In the genomic region with DNA sequence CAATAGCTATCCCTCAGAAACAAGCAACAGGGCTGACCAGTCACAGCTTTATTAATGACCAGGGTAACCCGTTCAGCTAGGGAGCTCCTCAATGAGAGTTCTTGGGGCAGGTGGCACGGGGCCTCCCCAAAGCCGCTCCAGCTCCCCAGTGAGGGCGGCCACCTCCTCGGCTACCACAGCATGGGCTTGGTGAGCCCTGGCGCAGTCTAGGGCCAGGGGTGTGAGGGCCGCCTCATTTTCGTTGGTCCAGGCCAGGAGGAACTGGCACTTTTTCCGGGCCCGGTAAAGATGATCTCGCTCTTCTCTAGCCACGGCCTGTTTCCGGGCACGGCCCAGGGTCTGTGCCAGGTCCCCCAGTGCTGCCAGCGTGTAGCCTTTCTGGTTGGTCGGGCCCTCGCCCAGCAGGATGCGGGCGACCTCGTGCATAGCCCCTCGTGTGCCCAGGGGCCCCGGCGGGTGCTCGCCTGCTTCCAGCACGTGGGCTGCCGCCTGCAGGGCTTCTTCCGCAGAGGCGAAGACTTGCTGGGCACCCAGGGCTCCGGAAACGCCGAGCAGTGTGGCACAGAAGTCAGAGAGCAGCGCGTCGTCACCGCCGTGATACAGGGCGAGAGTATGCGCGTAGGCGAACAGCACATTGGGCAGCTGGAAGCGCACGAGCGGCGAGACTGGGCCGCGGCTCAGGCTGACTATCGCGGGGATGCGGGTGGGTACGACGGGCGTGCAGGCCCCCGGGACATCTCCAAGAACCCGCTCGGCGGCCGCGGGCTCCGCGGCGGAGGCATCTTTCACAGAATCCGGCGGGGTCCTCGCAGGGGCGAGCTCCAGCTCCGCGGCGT, we compare ENCODE assay signal across 8 cellular contexts. TPM values are rescaled to one million over a fixed set of nuclear protein-coding genes. Genes with fewer than 3 reads are reported as not detected.
DNase-seq lines count a peak whose midpoint lies in the region; ATAC-seq and TF ChIP-seq lines count a peak whose summit lies in the region.

No MANE protein-coding gene starts in this region.

- H3K56ac ChIP-seq in IMR-90 (ENCODE audit: extremely low read depth, insufficient read depth, low read length), result no peak overlapping the region

- H2AK9ac ChIP-seq in IMR-90 (replicated peaks; ENCODE audit: low read depth, low read length, poor library complexity), result peak overlapping the region; percentile 93

- H3K79me1 ChIP-seq in IMR-90 (ENCODE audit: low read depth in 1 of 2, low read length in 2 of 2), result peaks cover 17 to 45% of the 10 kb centered on the region in 2 experiments

- peak overlapping the region; percentile 19 for H2BK5ac ChIP-seq in IMR-90 (ENCODE audit: low read depth, low read length, poor library complexity, severe bottlenecking)

- H2AK5ac ChIP-seq in IMR-90 (ENCODE audit: low read depth, low read length), result peak overlapping the region; percentile 48

- H3K27ac ChIP-seq in IMR-90 (ENCODE audit: insufficient read depth, low read length), result peak overlapping the region; percentile 47
- H3K27ac ChIP-seq in duodenal mucosa (ENCODE audit: low read depth, low read length), result peak overlapping the region; percentile 69
- peak overlapping the region; percentile 92 for H3K27ac ChIP-seq in suprapubic skin

- H3K4me1 ChIP-seq in IMR-90 (ENCODE audit: control insufficient read depth, insufficient read depth, low read length) (peaks cover 14% of the 10 kb centered on the region), duodenal mucosa (ENCODE audit: control insufficient read depth in 1 of 2, insufficient read depth in 2 of 2, low read length in 2 of 2) (peaks cover 36 to 54% of the 10 kb centered on the region in 2 donors), mucosa of stomach (ENCODE audit: control insufficient read depth, insufficient read depth, low read length) (peaks cover 49% of the 10 kb centered on the region), suprapubic skin (peaks cover 64% of the 10 kb centered on the region)

- TF ChIP-seq EP300 in suprapubic skin (IDR thresholded peaks at IDR 0.05), result no peak

- DNase-seq in COLO668 (lab: John Stamatoyannopoulos, UW; ENCODE audit: unreplicated experiment) (peak; percentile 72), IMR-90 (peak; percentile 72), suprapubic skin (ENCODE audit: low spot score in 2 of 2) (peak; percentile 66 to 79)
- peak; percentile 43 for DNase-seq in activated CD4-positive, alpha-beta T cell treated with anti-CD3 and anti-CD28 coated beads for 1 hour

- H3K36me3 ChIP-seq in IMR-90 (ENCODE audit: control insufficient read depth, insufficient read depth, low read length), result peaks cover 19% of the 10 kb centered on the region
- peaks cover 26 to 27% of the 10 kb centered on the region in 2 donors for H3K36me3 ChIP-seq in duodenal mucosa (ENCODE audit: control insufficient read depth in 1 of 2, insufficient read depth in 2 of 2, low read length in 2 of 2)
- H3K36me3 ChIP-seq in mucosa of stomach (ENCODE audit: control insufficient read depth, insufficient read depth, low read length), result peaks cover 26% of the 10 kb centered on the region
- peaks cover 24% of the 10 kb centered on the region for H3K36me3 ChIP-seq in suprapubic skin

- H3K4me2 ChIP-seq in IMR-90 (ENCODE audit: low read depth, low read length), result peak overlapping the region; percentile 63

- 16% methylated on average over 51 of the region's 68 CpGs; no CpG with 5 or more reads in 1 of the 2 experiments for WGBS in IMR-90 (ENCODE audit: extremely low coverage in 2 of 2, insufficient read length in 1 of 2), 2 experiments
- WGBS in suprapubic skin, result 9% methylated on average over 34 of the region's 68 CpGs

- peak; percentile 8 for ATAC-seq in IMR-90 (ENCODE audit: low read depth)
- ATAC-seq in HG03439 (IDR thresholded peaks at IDR 0.05; ENCODE audit: unreplicated experiment), result no peak
- no peak for ATAC-seq in GM18868 (IDR thresholded peaks at IDR 0.05; ENCODE audit: unreplicated experiment)

- H3K23ac ChIP-seq in IMR-90 (ENCODE audit: low read depth, low read length), result no peak overlapping the region

- TF ChIP-seq CTCF in IMR-90 (conservative IDR thresholded peaks at IDR 0.05; ENCODE audit: low read depth, low read length) (no peak), suprapubic skin (IDR thresholded peaks at IDR 0.05) (no peak)

- TF ChIP-seq POLR2A in IMR-90 (IDR thresholded peaks at IDR 0.05; ENCODE audit: low read depth, low read length), result no peak; the same call in none of the 2 replicates
- TF ChIP-seq POLR2A in suprapubic skin (IDR thresholded peaks at IDR 0.05), result no peak

- peak overlapping the region; percentile 37 to 99; a peak in 3 of 4 replicates for H4K8ac ChIP-seq in IMR-90 (ENCODE audit: low read depth in 2 of 2, low read length in 2 of 2)

- no peaks in the 10 kb centered on the region for H3K9me3 ChIP-seq in IMR-90 (ENCODE audit: control insufficient read depth, insufficient read depth, low read length)
- H3K9me3 ChIP-seq in duodenal mucosa (ENCODE audit: control insufficient read depth in 1 of 2, low read length in 2 of 2), result no peaks in the 10 kb centered on the region
- no peaks in the 10 kb centered on the region for H3K9me3 ChIP-seq in mucosa of stomach (ENCODE audit: control insufficient read depth, low read length)
- no peaks in the 10 kb centered on the region for H3K9me3 ChIP-seq in suprapubic skin

- no peak overlapping the region for H2BK120ac ChIP-seq in IMR-90 (ENCODE audit: low read depth, low read length)

- TF ChIP-seq RAD21 in IMR-90 (IDR thresholded peaks at IDR 0.05; ENCODE audit: low read length), result no peak

- dilution Hi-C loops in IMR-90 (cut with HindIII; ENCODE audit: low sequenced_read_pairs, unreplicated experiment), result no loop called here

- H3K4me3 ChIP-seq in IMR-90 (ENCODE audit: insufficient read depth, low read depth, low read length), result peak overlapping the region; percentile 69
- peak overlapping the region; percentile 75 to 84 for H3K4me3 ChIP-seq in duodenal mucosa (ENCODE audit: low read depth in 1 of 2, low read length in 2 of 2)
- peak overlapping the region; percentile 33 for H3K4me3 ChIP-seq in mucosa of stomach (ENCODE audit: low read length)
- peak overlapping the region; percentile 91 for H3K4me3 ChIP-seq in suprapubic skin

- no peak overlapping the region for H3K14ac ChIP-seq in IMR-90 (replicated peaks; ENCODE audit: low read depth, low read length)

- no peak overlapping the region for H4K91ac ChIP-seq in IMR-90 (ENCODE audit: insufficient read depth, low read depth, low read length)

- H3K9ac ChIP-seq in IMR-90 (ENCODE audit: low read depth, low read length), result peak overlapping the region; percentile 61
- H3K9ac ChIP-seq in duodenal mucosa (ENCODE audit: low read depth in 1 of 2, low read length in 2 of 2), result peak overlapping the region; percentile 62 to 86
- peak overlapping the region; percentile 73 for H3K9ac ChIP-seq in mucosa of stomach (ENCODE audit: low read length)

- H3K27me3 ChIP-seq in IMR-90 (ENCODE audit: control insufficient read depth, insufficient read depth, low read length) (no peaks in the 10 kb centered on the region), duodenal mucosa (ENCODE audit: control insufficient read depth in 1 of 2, insufficient read depth in 2 of 2, low read length in 2 of 2) (no peaks in the 10 kb centered on the region), mucosa of stomach (ENCODE audit: control insufficient read depth, insufficient read depth, low read length) (no peaks in the 10 kb centered on the region), suprapubic skin (no peaks in the 10 kb centered on the region)

- no peak overlapping the region for H2BK20ac ChIP-seq in IMR-90 (ENCODE audit: low read depth, low read length)

- H2BK15ac ChIP-seq in IMR-90 (ENCODE audit: low read depth, low read length), result no peak overlapping the region

- H2AFZ ChIP-seq in IMR-90 (replicated peaks; ENCODE audit: low read length, poor library complexity), result peak overlapping the region; percentile 95

- no peak overlapping the region for H3K18ac ChIP-seq in IMR-90 (ENCODE audit: low read depth, low read length)

- BruUV-seq in IMR-90 (replicated peaks; lab: Mats Ljungman, UMichigan), result no TSS peak

- CTCF ChIA-PET in IMR-90 (lab: Yijun Ruan, JAX), result no interaction called here

- peak overlapping the region; percentile 86 for H3K4ac ChIP-seq in IMR-90 (ENCODE audit: low read depth, low read length)

- intact Hi-C loops in IMR-90 (cut with micrococcal nuclease), result loop anchor here (2.0 kb wide), 1 partner anchor 104 kb away; no protein-coding TSS in a partner anchor

- 0 out of 2 replicates have a peak, but pooled peaks cover 2% of the 10 kb centered on the region for H3K9me1 ChIP-seq in IMR-90 (ENCODE audit: insufficient read depth, low read length)

- 0 out of 2 replicates have a peak, but pooled peaks cover under 1% of the 10 kb centered on the region for H4K20me1 ChIP-seq in IMR-90 (ENCODE audit: insufficient read depth, low read length)

- POLR2A ChIA-PET in IMR-90 (lab: Charles Lee; ENCODE audit: unreplicated experiment), result interaction anchor here (1.6 kb wide), 1 partner anchor 65 kb away, joined by 5 read pairs; a partner anchor contains a TSS

- in situ Hi-C loops in IMR-90 (cut with MboI; ENCODE audit: low sequenced_read_pairs), result no loop called here

- peak overlapping the region; percentile 49 for H4K5ac ChIP-seq in IMR-90 (ENCODE audit: low read depth, low read length)

RNA-seq across cellular contexts. Expression of a gene that starts 0.9 kb away (rescaled TPM):
- total RNA-seq in IMR-90 (2012; rRNA removed) (3.6 and 3.9 TPM in 2 replicates), suprapubic skin (10 to 100 TPM in 3 of 4 donors, 1 to 10 TPM in 1; 9.0 to 23.3 (median 17.6) TPM)
- polyA plus RNA-seq in IMR-90 (2012; rRNA removed), result 5.9 and 7.7 TPM in 2 replicates
- 11.1 and 11.4 TPM in 2 replicates for polyA plus RNA-seq in IMR-90 (2012; cell fraction: cytosol; rRNA removed)
- polyA plus RNA-seq in IMR-90 (2012; cell fraction: nucleus; rRNA removed; ENCODE audit: low replicate concordance), result 2.5 and 10.5 TPM in 2 replicates

RNA-seq across cellular contexts. Expression of a gene that starts 4.9 kb away (rescaled TPM):
- total RNA-seq in IMR-90 (2012; rRNA removed), result 4.7 and 5.7 TPM in 2 replicates
- 7.6 and 11.5 TPM in 2 replicates for polyA plus RNA-seq in IMR-90 (2012; rRNA removed)
- polyA plus RNA-seq in IMR-90 (2012; cell fraction: cytosol; rRNA removed), result 12.0 and 19.9 TPM in 2 replicates
- polyA plus RNA-seq in IMR-90 (2012; cell fraction: nucleus; rRNA removed; ENCODE audit: low replicate concordance), result 27.7 and 50.8 TPM in 2 replicates
- 100 to 1,000 TPM in 2 of 4 donors, 10 to 100 TPM in 2; 76.5 to 214 (median 145) TPM for total RNA-seq in suprapubic skin

RNA-seq across cellular contexts. Expression of a gene that starts 5.3 kb away (rescaled TPM):
- total RNA-seq in IMR-90 (2012; rRNA removed), result 189 and 285 TPM in 2 replicates
- polyA plus RNA-seq in IMR-90 (2012; rRNA removed), result 652 and 804 TPM in 2 replicates
- 812 and 1,747 TPM in 2 replicates for polyA plus RNA-seq in IMR-90 (2012; cell fraction: cytosol; rRNA removed)
- 249 and 290 TPM in 2 replicates for polyA plus RNA-seq in IMR-90 (2012; cell fraction: nucleus; rRNA removed; ENCODE audit: low replicate concordance)
- 100 to 1,000 TPM; 584 to 609 (median 602) TPM for total RNA-seq in suprapubic skin

RNA-seq across cellular contexts. Expression of a gene that starts 5.5 kb away (rescaled TPM):
- total RNA-seq in IMR-90 (2012; rRNA removed) (54.2 and 55.2 TPM in 2 replicates), suprapubic skin (10 to 100 TPM; 48.0 to 68.5 (median 61.7) TPM)
- polyA plus RNA-seq in IMR-90 (2012; rRNA removed), result 51.5 and 56.8 TPM in 2 replicates
- polyA plus RNA-seq in IMR-90 (2012; cell fraction: cytosol; rRNA removed), result 39.1 and 52.5 TPM in 2 replicates
- 24.5 and 42.4 TPM in 2 replicates for polyA plus RNA-seq in IMR-90 (2012; cell fraction: nucleus; rRNA removed; ENCODE audit: low replicate concordance)

RNA-seq across cellular contexts. Expression of a gene that starts 17.7 kb away (rescaled TPM):
- total RNA-seq in IMR-90 (2012; rRNA removed), result 8.3 and 9.5 TPM in 2 replicates
- polyA plus RNA-seq in IMR-90 (2012; rRNA removed), result 45.7 and 52.9 TPM in 2 replicates
- polyA plus RNA-seq in IMR-90 (2012; cell fraction: cytosol; rRNA removed), result 22.9 and 32.0 TPM in 2 replicates
- polyA plus RNA-seq in IMR-90 (2012; cell fraction: nucleus; rRNA removed; ENCODE audit: low replicate concordance), result 107 and 150 TPM in 2 replicates
- total RNA-seq in suprapubic skin, result 10 to 100 TPM; 52.7 to 61.2 (median 56.9) TPM

Comparison
In these comparisons a context has a peak if more than half of its experiments do, and no peak if none do; other contexts are left out.
1. H3K4me3 ChIP-seq: peak in every context shown above with its lines; median percentile 91 in suprapubic skin; 80 in duodenal mucosa; 69 in IMR-90; 33 in mucosa of stomach.
2. RNA of a gene that starts 4.9 kb away (total RNA-seq): 76.5 to 214 TPM in suprapubic skin; 4.7 to 5.7 TPM in IMR-90; every median in the first group is over 10 times any median in the second.
3. Peak in every context shown above with its lines, with median percentiles within 50 percentile points of each other: DNase-seq, H3K27ac ChIP-seq and H3K9ac ChIP-seq.